In genomic region chr2:121071058-121071504, GRCh38 we compare ENCODE assay signal across 8 cellular contexts.
DNase-seq lines count a peak whose midpoint lies in the region; ATAC-seq, FAIRE-seq and TF ChIP-seq lines count a peak whose summit lies in the region.

No MANE protein-coding gene starts in this region.

- H3K27ac ChIP-seq in RWPE1 (no peak overlapping the region), body of pancreas (no peak overlapping the region), kidney (ENCODE audit: low read depth in 2 of 2, low read length in 2 of 2) (no peak overlapping the region)

- H3K4me1 ChIP-seq in body of pancreas (peaks cover 13% of the 10 kb centered on the region), kidney (ENCODE audit: control insufficient read depth in 1 of 2, insufficient read depth in 1 of 2, low read depth in 1 of 2, low read length in 2 of 2) (no peaks in the 10 kb centered on the region)

- H3K9ac ChIP-seq in kidney (ENCODE audit: low read length in 2 of 2): no peak overlapping the region

- no peaks in the 10 kb centered on the region for H3K36me3 ChIP-seq in body of pancreas (replicated peaks in 1 of 2; ENCODE audit: insufficient read depth in 1 of 2, low read depth in 2 of 2)
- no peaks in the 10 kb centered on the region for H3K36me3 ChIP-seq in kidney (ENCODE audit: control insufficient read depth in 1 of 2, insufficient read depth in 2 of 2, low read length in 2 of 2)

- peak; percentile 96 for TF ChIP-seq CTCF in RWPE1 (conservative IDR thresholded peaks at IDR 0.05; ENCODE audit: low read depth)
- TF ChIP-seq CTCF in body of pancreas (IDR thresholded peaks at IDR 0.05): peak; percentile 83 to 97 (median 91)
- TF ChIP-seq CTCF in kidney (IDR thresholded peaks at IDR 0.05; ENCODE audit: borderline replicate concordance, extremely low read depth, insufficient read depth): peak; percentile 84

- POLR2A ChIA-PET in RWPE1 (lab: Yijun Ruan, JAX; ENCODE audit: low non-redundant PET): no interaction called here

- H3K4me3 ChIP-seq in body of pancreas (no peak overlapping the region), kidney (ENCODE audit: low read length in 2 of 2) (no peak overlapping the region)

- H3K9me3 ChIP-seq in body of pancreas (no peaks in the 10 kb centered on the region), kidney (ENCODE audit: control insufficient read depth in 1 of 2, low read length in 2 of 2) (no peaks in the 10 kb centered on the region)

- DNase-seq in SKM-1 (lab: John Stamatoyannopoulos, UW; ENCODE audit: unreplicated experiment) (peak; percentile 23), SKM-1 treated with dmso at 0.1 percent for 144 hours (lab: John Stamatoyannopoulos, UW; ENCODE audit: unreplicated experiment) (no peak), HUDEP-2 (lab: John Stamatoyannopoulos, UW; ENCODE audit: unreplicated experiment in 76 of 76) (peak in 50 of 76 experiments; percentile 3 to 69 (median 34)), RWPE1 (ENCODE audit: low spot score) (peak; percentile 71), body of pancreas (peak; percentile 65 to 81 (median 75)), kidney (peak; percentile 80)
- DNase-seq in stimulated activated CD8-positive, alpha-beta memory T cell treated with anti-CD3 and anti-CD28 coated beads, Interleukin-15, amount 100 ng/mL, for 24 hours (ENCODE audit: low read depth): peak; percentile 33

- no peak for TF ChIP-seq POLR2A in body of pancreas (IDR thresholded peaks at IDR 0.05)

- intact Hi-C loops in body of pancreas (cut with DNase I) (loop anchor here (10.0 kb wide), 1 partner anchor 476 kb away; no protein-coding TSS in a partner anchor), kidney (cut with DNase I) (loop anchor here (5.0 kb wide), 1 partner anchor 369 kb away; no protein-coding TSS in a partner anchor)

- 6 to 11% methylated on average over 7 to 14 of the region's 14 CpGs for WGBS in body of pancreas, 2 donors

- CTCF ChIA-PET in RWPE1 (lab: Yijun Ruan, JAX): interaction anchor here (0.6 to 2.1 kb wide), 17 partner anchors 9 to 675 kb away, joined by 3 to 18 read pairs (median 4); partner anchors contain the start of gene GLI2

- peaks cover 0 to 8% of the 10 kb centered on the region in 2 donors for H3K27me3 ChIP-seq in body of pancreas

- peak; percentile 60 for ATAC-seq in body of pancreas
- ATAC-seq in HG03521 (IDR thresholded peaks at IDR 0.05; ENCODE audit: unreplicated experiment): no peak

- FAIRE-seq in kidney (lab: Jason Lieb, UNC): no peak
